In genomic region chrX:142149919-142150318, GRCh38 we compare ENCODE assay signal across 34 cellular contexts. TPM values are rescaled to one million over a fixed set of nuclear protein-coding genes. Genes with fewer than 3 reads are reported as not detected.
"Had no signal": no experiment of that assay in that cellular context is flagged by ENCODE, and none has a peak within 500 bp of the region (broad histone marks: within the 10 kb centered on the region; RNA-seq: fewer than 3 reads in every experiment).

No MANE protein-coding gene starts in this region.

- H3K36me3 Mint-ChIP-seq: naive thymus-derived CD8-positive, alpha-beta T cell; natural killer cell treated with Interleukin-12 subunit alpha and Interleukin-12 subunit beta and Interleukin-15 and Interleukin-18, amount 100 ng/mL, for 72 hours; neural progenitor cell; stimulated activated memory B cell treated with anti-CD40 and anti-IgM and Interleukin-4, amounts not matched to agents 10 μg/mL and 1 μg/mL and 100 μg/mL, for 72 hours; type B pancreatic cell had no signal

- H3K9me3 ChIP-seq: ovary, psoas muscle, spleen, suprapubic skin, testis, tibial artery, transverse colon, upper lobe of right lung, uterus had no signal

- H3K4me3 ChIP-seq: neural progenitor cell, ovary, psoas muscle, skin epidermis, smooth muscle cell, spleen, suprapubic skin, testis, tibial artery, transverse colon, upper lobe of right lung, uterus had no signal

- H3K27me3 Mint-ChIP-seq: naive thymus-derived CD8-positive, alpha-beta T cell; natural killer cell treated with Interleukin-12 subunit alpha and Interleukin-12 subunit beta and Interleukin-15 and Interleukin-18, amount 100 ng/mL, for 72 hours; progenitor cell of endocrine pancreas; stimulated activated memory B cell treated with anti-CD40 and anti-IgM and Interleukin-4, amounts not matched to agents 10 μg/mL and 1 μg/mL and 100 μg/mL, for 72 hours; stimulated activated naive CD8-positive, alpha-beta T cell treated with anti-CD3 and anti-CD28 coated beads, Interleukin-15, amount 100 ng/mL, for 72 hours; type B pancreatic cell had no signal

- H3K27ac Mint-ChIP-seq: naive thymus-derived CD8-positive, alpha-beta T cell; natural killer cell treated with Interleukin-12 subunit alpha and Interleukin-12 subunit beta and Interleukin-15 and Interleukin-18, amount 100 ng/mL, for 72 hours; neural progenitor cell; stimulated activated memory B cell treated with anti-CD40 and anti-IgM and Interleukin-4, amounts not matched to agents 10 μg/mL and 1 μg/mL and 100 μg/mL, for 72 hours; stimulated activated naive CD8-positive, alpha-beta T cell treated with anti-CD3 and anti-CD28 coated beads, Interleukin-15, amount 100 ng/mL, for 72 hours; type B pancreatic cell had no signal

- DNase-seq: naive thymus-derived CD8-positive, alpha-beta T cell; occipital lobe; ovary; posterior cingulate gyrus; psoas muscle; right cardiac atrium; spleen; stimulated activated CD4-positive, alpha-beta T cell treated with anti-CD3 and anti-CD28 coated beads, Interleukin-12 subunit alpha, Interleukin-12 subunit beta, amount 100 ng/mL, for 4 hours; stimulated activated CD4-positive, alpha-beta T cell treated with anti-CD3 and anti-CD28 coated beads, Interleukin-1b, Interleukin-23, amount 100 ng/mL, for 48 hours; stimulated activated CD4-positive, alpha-beta T cell treated with anti-CD3 and anti-CD28 coated beads, Interleukin-4, amount 100 ng/mL, for 1 hour; stimulated activated CD4-positive, alpha-beta T cell treated with anti-CD3 and anti-CD28 coated beads, Interleukin-4, amount 100 ng/mL, for 4 hours; stimulated activated CD8-positive, alpha-beta memory T cell treated with anti-CD3 and anti-CD28 coated beads, Interleukin-4, amount 100 ng/mL, for 48 hours; stimulated activated naive CD4-positive, alpha-beta T cell; stimulated activated naive CD8-positive, alpha-beta T cell treated with anti-CD3 and anti-CD28 coated beads, Interleukin-15, amount 100 ng/mL, for 72 hours; stimulated activated naive CD8-positive, alpha-beta T cell treated with anti-CD3 and anti-CD28 coated beads, Interleukin-15, Interleukin-2, amounts not matched to agents 100 U/mL and 50 U/mL, for 24 hours; substantia nigra; testis; tibial artery; transverse colon; upper lobe of right lung; uterus had no signal

- H3K9me3 Mint-ChIP-seq: natural killer cell treated with Interleukin-12 subunit alpha and Interleukin-12 subunit beta and Interleukin-15 and Interleukin-18, amount 100 ng/mL, for 72 hours had no signal

- H3K4me1 ChIP-seq: neural progenitor cell, parathyroid adenoma, psoas muscle, spleen, suprapubic skin, testis, tibial artery, transverse colon, upper lobe of right lung, uterus had no signal

- H3K4me1 Mint-ChIP-seq: naive thymus-derived CD8-positive, alpha-beta T cell; neural progenitor cell; stimulated activated memory B cell treated with anti-CD40 and anti-IgM and Interleukin-4, amounts not matched to agents 10 μg/mL and 1 μg/mL and 100 μg/mL, for 72 hours; stimulated activated naive CD8-positive, alpha-beta T cell treated with anti-CD3 and anti-CD28 coated beads, Interleukin-15, amount 100 ng/mL, for 72 hours had no signal

- H3K36me3 ChIP-seq: neural progenitor cell, ovary, spleen, suprapubic skin, tibial artery, transverse colon, upper lobe of right lung, uterus had no signal

- H3K4me3 Mint-ChIP-seq: naive thymus-derived CD8-positive, alpha-beta T cell; natural killer cell treated with Interleukin-12 subunit alpha and Interleukin-12 subunit beta and Interleukin-15 and Interleukin-18, amount 100 ng/mL, for 72 hours; neural progenitor cell; stimulated activated memory B cell treated with anti-CD40 and anti-IgM and Interleukin-4, amounts not matched to agents 10 μg/mL and 1 μg/mL and 100 μg/mL, for 72 hours; stimulated activated naive CD8-positive, alpha-beta T cell treated with anti-CD3 and anti-CD28 coated beads, Interleukin-15, amount 100 ng/mL, for 72 hours; type B pancreatic cell had no signal

- H3K27ac ChIP-seq: neural progenitor cell, ovary, parathyroid adenoma, psoas muscle, skin epidermis, spleen, suprapubic skin, testis, tibial artery, transverse colon, upper lobe of right lung, uterus had no signal

RNA-seq across cellular contexts. Expression of gene MAGEC2, which starts 55.2 kb away (rescaled TPM):
- total RNA-seq: naive thymus-derived CD8-positive, alpha-beta T cell; natural killer cell treated with Interleukin-12 subunit alpha and Interleukin-12 subunit beta and Interleukin-15 and Interleukin-18, amount 100 ng/mL, for 72 hours; occipital lobe; osteoblast; ovary; progenitor cell of endocrine pancreas; psoas muscle; renal cortical epithelial cell; right cardiac atrium; sciatic nerve; smooth muscle cell; spleen; suprapubic skin; transverse colon; upper lobe of right lung; urinary bladder; uterus had no signal
